In the genomic region with DNA sequence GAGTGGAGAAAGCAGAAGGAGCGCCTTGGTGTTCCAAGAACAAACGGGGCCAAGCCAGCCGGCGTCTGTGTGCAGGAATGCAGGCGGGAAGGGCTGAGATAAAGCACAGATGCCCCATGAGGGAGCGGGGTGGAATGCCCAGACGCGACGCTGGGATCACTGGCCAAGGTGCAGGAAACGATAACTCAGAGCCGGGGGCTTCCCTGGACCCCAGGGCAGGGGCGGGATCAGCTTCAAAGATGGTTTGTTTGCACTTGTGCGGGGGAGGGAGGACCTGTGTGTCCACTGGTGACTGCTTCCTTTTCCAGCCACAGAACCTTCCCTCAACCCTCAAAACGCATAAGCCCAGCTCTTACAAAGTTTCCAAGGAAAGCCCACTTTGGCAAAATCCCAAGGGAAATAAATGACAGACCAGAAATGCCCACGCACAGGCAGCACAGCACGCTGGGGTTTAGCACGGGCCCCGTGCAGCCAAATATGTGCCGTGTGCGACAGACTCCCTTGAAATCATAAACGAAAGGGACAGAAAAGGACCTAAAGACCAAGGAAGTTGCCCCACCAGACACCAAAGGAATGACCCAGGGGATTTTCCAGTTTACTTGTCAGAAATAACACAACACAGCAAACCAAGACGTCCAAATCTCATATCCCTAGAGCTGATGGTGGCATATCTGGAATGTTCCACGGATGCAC, we compare ENCODE assay signal across 9 cellular contexts.
DNase-seq lines count a peak whose midpoint lies in the region; ATAC-seq, FAIRE-seq and TF ChIP-seq lines count a peak whose summit lies in the region.
"Had no signal": no experiment of that assay in that cellular context is flagged by ENCODE, and none has a peak within 500 bp of the region (broad histone marks: within the 10 kb centered on the region; RNA-seq: fewer than 3 reads in every experiment).

No MANE protein-coding gene starts in this region.

- ATAC-seq in T-helper 17 cell (no peak), GM18870 (IDR thresholded peaks at IDR 0.05; ENCODE audit: unreplicated experiment) (no peak), HG02763 (IDR thresholded peaks at IDR 0.05; ENCODE audit: unreplicated experiment) (no peak)

- H3K27ac Mint-ChIP-seq in T-helper 17 cell, result peak overlapping the region; percentile 100

- no peaks in the 10 kb centered on the region for H4K20me1 ChIP-seq in endothelial cell of umbilical vein (replicated peaks; ENCODE audit: control insufficient read depth, extremely low read depth, insufficient read depth, low read length)

- POLR2A ChIA-PET in endothelial cell of umbilical vein (lab: Charles Lee), result no interaction called here

- peak; percentile 24 for TF ChIP-seq EP300 in transverse colon (IDR thresholded peaks at IDR 0.05; ENCODE audit: low read depth)

- no TSS peak for BruUV-seq in endothelial cell of umbilical vein (replicated peaks; lab: Mats Ljungman, UMichigan)

- in situ Hi-C loops in transverse colon (cut with MboI; ENCODE audit: low pct_ligation_motif_present in 1 of 4, low pct_unique_long_range_greater_than_20kb in 1 of 4, low sequenced_read_pairs in 3 of 4), result no loop called here

- dilution Hi-C loops in endothelial cell of umbilical vein (cut with MboI; ENCODE audit: extremely low pct_ligation_motif_present, low sequenced_read_pairs), result no loop called here

- H3K4me1 Mint-ChIP-seq in T-helper 17 cell, result peaks cover 61% of the 10 kb centered on the region

- no peaks in the 10 kb centered on the region for H3K9me1 ChIP-seq in endothelial cell of umbilical vein (replicated peaks; ENCODE audit: control insufficient read depth, extremely low read depth, insufficient read depth, low read length)

- no peaks in the 10 kb centered on the region for H3K27me3 Mint-ChIP-seq in T-helper 17 cell
- H3K27me3 Mint-ChIP-seq: central memory CD8-positive, alpha-beta T cell had no signal

- no peak overlapping the region for H3K4me3 ChIP-seq in endothelial cell of umbilical vein (replicated peaks in 1 of 3; ENCODE audit: insufficient read depth in 1 of 3, low read depth in 1 of 3, low read length in 3 of 3)
- no peak overlapping the region for H3K4me3 ChIP-seq in mesodermal cell (ENCODE audit: extremely low read depth, insufficient read depth, low read length, poor library complexity, severe bottlenecking)
- H3K4me3 ChIP-seq in transverse colon, result no peak overlapping the region

- no peak overlapping the region for H3K9ac ChIP-seq in endothelial cell of umbilical vein (replicated peaks; ENCODE audit: extremely low read depth, insufficient read depth, low read length)

- intact Hi-C loops in endothelial cell of umbilical vein (cut with micrococcal nuclease), result no loop called here
- intact Hi-C loops in transverse colon (cut with DNase I; ENCODE audit: low total_unique reads), result no loop called here

- no peaks in the 10 kb centered on the region for H3K79me2 ChIP-seq in endothelial cell of umbilical vein (ENCODE audit: control insufficient read depth, insufficient read depth, low read length)

- TF ChIP-seq CTCF in endothelial cell of umbilical vein (IDR thresholded peaks at IDR 0.05; ENCODE audit: extremely low read depth in 1 of 2, insufficient read depth in 1 of 2, low read depth in 1 of 2, low read length in 2 of 2) (no peak), transverse colon (IDR thresholded peaks at IDR 0.05) (no peak)

- H3K36me3 ChIP-seq in endothelial cell of umbilical vein (ENCODE audit: control insufficient read depth in 2 of 2, extremely low read depth in 1 of 2, insufficient read depth in 2 of 2, low read length in 2 of 2), result peaks cover 0 to 7% of the 10 kb centered on the region in 2 experiments
- H3K36me3 ChIP-seq in mesodermal cell (ENCODE audit: control insufficient read depth, insufficient read depth, low read length), result peaks cover 7% of the 10 kb centered on the region
- no peaks in the 10 kb centered on the region for H3K36me3 ChIP-seq in transverse colon

- WGBS in mesodermal cell (ENCODE audit: insufficient coverage in 2 of 2), 2 experiments, result 71 to 72% methylated on average over 13 to 19 of the region's 23 CpGs
- 66 to 69% methylated on average over 9 to 23 of the region's 23 CpGs for WGBS in transverse colon (ENCODE audit: low coverage in 1 of 2), 2 donors

- H3K27me3 ChIP-seq in endothelial cell of umbilical vein (ENCODE audit: control insufficient read depth in 2 of 2, insufficient read depth in 2 of 2, low read length in 2 of 2) (no peaks in the 10 kb centered on the region), transverse colon (no peaks in the 10 kb centered on the region)

- H3K4me3 Mint-ChIP-seq in T-helper 17 cell, result no peak overlapping the region
- H3K4me3 Mint-ChIP-seq: central memory CD8-positive, alpha-beta T cell had no signal

- H2AFZ ChIP-seq in endothelial cell of umbilical vein (ENCODE audit: low read depth, low read length), result peak overlapping the region; percentile 6

- no peak overlapping the region for H3K4me2 ChIP-seq in endothelial cell of umbilical vein (ENCODE audit: insufficient read depth, low read length)

- TF ChIP-seq POLR2A in endothelial cell of umbilical vein (IDR thresholded peaks at IDR 0.05; ENCODE audit: low read depth, low read length) (no peak), transverse colon (IDR thresholded peaks at IDR 0.05) (no peak)

- CTCF ChIA-PET in endothelial cell of umbilical vein (lab: Charles Lee), result interaction anchor here (1.1 to 2.0 kb wide), 5 partner anchors 11 to 195 kb away, joined by 3 to 12 read pairs (median 4); no protein-coding TSS in a partner anchor

- H3K9me3 ChIP-seq in T-helper 17 cell (ENCODE audit: control insufficient read depth, low read length, poor library complexity, severe bottlenecking) (no peaks in the 10 kb centered on the region), endothelial cell of umbilical vein (replicated peaks; ENCODE audit: control insufficient read depth, insufficient read depth, low read length) (no peaks in the 10 kb centered on the region), mesodermal cell (ENCODE audit: control insufficient read depth, low read length) (no peaks in the 10 kb centered on the region), transverse colon (no peaks in the 10 kb centered on the region)

- H3K27ac ChIP-seq in endothelial cell of umbilical vein (ENCODE audit: insufficient read depth, low read depth, low read length) (peak overlapping the region; percentile 9), mesodermal cell (ENCODE audit: low read depth, low read length, severe bottlenecking) (peak overlapping the region; percentile 88), transverse colon (peak overlapping the region in 3 of 4 donors; percentile 41 to 57 (median 48))

- DNase-seq in T-helper 17 cell, result no peak
- DNase-seq in endothelial cell of umbilical vein (ENCODE audit: low read depth, low spot score), result peak; percentile 82
- peak; percentile 33 for DNase-seq in transverse colon
- no peak for DNase-seq in NCI-H524 (lab: John Stamatoyannopoulos, UW)

- peak; percentile 87 for FAIRE-seq in endothelial cell of umbilical vein (lab: Jason Lieb, UNC)
- FAIRE-seq: GM19239 had no signal

- H3K4me1 ChIP-seq in endothelial cell of umbilical vein (ENCODE audit: control insufficient read depth, extremely low read depth, insufficient read depth, low read length) (peaks cover 14% of the 10 kb centered on the region), mesodermal cell (ENCODE audit: control insufficient read depth, insufficient read depth, low read length, poor library complexity, severe bottlenecking) (peaks cover 47% of the 10 kb centered on the region), transverse colon (peaks cover 4 to 20% (median 11%) of the 10 kb centered on the region in 4 donors)

- peaks cover 15% of the 10 kb centered on the region for H3K36me3 Mint-ChIP-seq in T-helper 17 cell (ENCODE audit: low read depth)

TF ChIP-seq in endothelial cell of umbilical vein, 7 proteins besides CTCF, POLR2A, EP300 and RAD21:
- TF ChIP-seq POLR2AphosphoS5 (IDR thresholded peaks at IDR 0.05; ENCODE audit: insufficient read depth, low read depth, low read length) (peak; percentile 20), EZH2 (IDR thresholded peaks at IDR 0.05; ENCODE audit: borderline replicate concordance, low read depth, low read length, severe bottlenecking) (no peak), JUN (IDR thresholded peaks at IDR 0.05; ENCODE audit: borderline replicate concordance, insufficient read depth, insufficient read length, low read depth) (no peak), MYC (IDR thresholded peaks at IDR 0.05; ENCODE audit: low read depth, low read length) (no peak)
TF ChIP-seq in endothelial cell of umbilical vein: peak in this region for 1.

Comparison
In these comparisons a context has a peak if more than half of its experiments do, and no peak if none do; other contexts are left out.
1. DNase-seq: peak in endothelial cell of umbilical vein (single experiment) and transverse colon (single experiment); none in T-helper 17 cell (0 of 3) and NCI-H524 (0 of 2).
2. H3K27ac ChIP-seq: peak in every context shown above with its lines; median percentile 88 in mesodermal cell; 48 in transverse colon; 9 in endothelial cell of umbilical vein.